ENCODE assay signal across 20 cellular contexts in the genomic region with DNA sequence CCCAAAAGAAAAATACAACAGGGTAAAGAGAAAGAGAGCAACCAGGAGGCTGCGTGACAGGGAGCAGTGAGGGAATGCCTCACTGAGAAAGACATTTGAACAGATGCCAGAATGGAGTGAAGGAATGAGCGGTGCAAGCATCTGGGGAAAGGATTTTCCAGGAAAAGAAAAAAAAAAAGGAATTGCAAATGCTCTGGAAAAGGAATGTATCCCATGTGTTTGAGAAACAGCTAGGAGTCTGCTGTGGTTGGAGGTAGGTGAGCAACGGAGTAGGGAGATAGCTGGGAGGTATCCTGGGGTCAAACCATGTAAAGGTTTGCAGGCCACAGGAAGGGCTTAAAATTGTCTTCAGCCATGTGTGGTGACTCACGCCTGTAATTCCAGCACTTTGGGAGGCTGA. TPM values are rescaled to one million over a fixed set of nuclear protein-coding genes. Genes with fewer than 3 reads are reported as not detected.
DNase-seq lines count a peak whose midpoint lies in the region; ATAC-seq and TF ChIP-seq lines count a peak whose summit lies in the region.
"Had no signal": no experiment of that assay in that cellular context is flagged by ENCODE, and none has a peak within 500 bp of the region (broad histone marks: within the 10 kb centered on the region; RNA-seq: fewer than 3 reads in every experiment).

No MANE protein-coding gene starts in this region.

- no peak overlapping the region for H3K9ac ChIP-seq in adipocyte (ENCODE audit: low read length)
- no peak overlapping the region for H3K9ac ChIP-seq in mesenchymal stem cell (ENCODE audit: low read length)
- H3K9ac ChIP-seq in PC-3 (ENCODE audit: low read length), result no peak overlapping the region
- H3K9ac ChIP-seq: BLaER1 treated with 17β-estradiol and CSF1 and Interleukin-3, amounts not matched to agents 10 nM and 100 nM; parathyroid adenoma had no signal

- H3K9me2 ChIP-seq in PC-3 (replicated peaks; ENCODE audit: low read length), result no peaks in the 10 kb centered on the region

- CTCF ChIA-PET in PC-3 (lab: Charles Lee), result interaction anchor here (0.5 kb wide), 1 partner anchor 27 kb away, joined by 4 read pairs; no protein-coding TSS in a partner anchor

- no peak overlapping the region for H2BK12ac ChIP-seq in mesenchymal stem cell (ENCODE audit: low read length in 2 of 2)

- no peak overlapping the region for H3K23ac ChIP-seq in mesenchymal stem cell (ENCODE audit: low read length in 2 of 2)

- no peak overlapping the region for H3K4ac ChIP-seq in mesenchymal stem cell (ENCODE audit: low read depth in 1 of 2, low read length in 2 of 2)

- no peaks in the 10 kb centered on the region for H3K79me2 ChIP-seq in PC-3 (ENCODE audit: low read length)
- H3K79me2 ChIP-seq: parathyroid adenoma had no signal

- no peak overlapping the region for H3K14ac ChIP-seq in mesenchymal stem cell (ENCODE audit: low read length in 2 of 2)

- in situ Hi-C loops in Caki2 (cut with HindIII; ENCODE audit: low pct_unique_long_range_greater_than_20kb, low sequenced_read_pairs), result no loop called here

- no peak overlapping the region for H3K18ac ChIP-seq in mesenchymal stem cell (ENCODE audit: low read depth in 1 of 2, low read length in 2 of 2)

- H3K36me3 ChIP-seq in adipocyte (ENCODE audit: control insufficient read depth, insufficient read depth, low read length, severe bottlenecking), result no peaks in the 10 kb centered on the region
- no peaks in the 10 kb centered on the region for H3K36me3 ChIP-seq in mesenchymal stem cell (ENCODE audit: control insufficient read depth in 1 of 2, insufficient read depth in 2 of 2, low read depth in 1 of 2, low read length in 2 of 2)
- no peaks in the 10 kb centered on the region for H3K36me3 ChIP-seq in PC-3 (ENCODE audit: low read depth, low read length)
- H3K36me3 ChIP-seq in uterus, result no peaks in the 10 kb centered on the region
- H3K36me3 ChIP-seq: BLaER1 treated with 17β-estradiol and CSF1 and Interleukin-3, amounts not matched to agents 10 nM and 100 nM; left lung had no signal

- H2AK5ac ChIP-seq in mesenchymal stem cell (ENCODE audit: low read length, severe bottlenecking), result peak overlapping the region; percentile 93

- no peaks in the 10 kb centered on the region for H4K20me1 ChIP-seq in PC-3 (ENCODE audit: low read length)
- H4K20me1 ChIP-seq: BLaER1 treated with 17β-estradiol and CSF1 and Interleukin-3, amounts not matched to agents 10 nM and 100 nM had no signal

- no peak overlapping the region for H2BK120ac ChIP-seq in mesenchymal stem cell (ENCODE audit: low read depth, low read length)

- no peak for TF ChIP-seq POLR2A in uterus (IDR thresholded peaks at IDR 0.05)

- no TSS peak for BruUV-seq in PC-3 (replicated peaks; lab: Mats Ljungman, UMichigan)

- no peak overlapping the region for H2AFZ ChIP-seq in mesenchymal stem cell (ENCODE audit: low read depth, low read length)
- H2AFZ ChIP-seq in PC-3 (ENCODE audit: low read length), result no peak overlapping the region
- H2AFZ ChIP-seq: parathyroid adenoma had no signal

- H3K4me3 ChIP-seq in AG10803 (ENCODE audit: low read length), result no peak overlapping the region
- H3K4me3 ChIP-seq in adipocyte (ENCODE audit: low read length), result no peak overlapping the region
- no peak overlapping the region for H3K4me3 ChIP-seq in mesenchymal stem cell (ENCODE audit: insufficient read depth in 1 of 2, low read depth in 1 of 2, low read length in 2 of 2)
- H3K4me3 ChIP-seq in PC-3 (ENCODE audit: low read length), result no peak overlapping the region
- H3K4me3 ChIP-seq in uterus, result no peak overlapping the region
- H3K4me3 ChIP-seq: BLaER1 treated with 17β-estradiol and CSF1 and Interleukin-3, amounts not matched to agents 10 nM and 100 nM; left lung had no signal

- H3K9me3 ChIP-seq in adipocyte (ENCODE audit: control insufficient read depth, low read length), result no peaks in the 10 kb centered on the region
- H3K9me3 ChIP-seq in mesenchymal stem cell (ENCODE audit: control insufficient read depth, low read length), result no peaks in the 10 kb centered on the region
- no peaks in the 10 kb centered on the region for H3K9me3 ChIP-seq in PC-3 (ENCODE audit: low read length)
- H3K9me3 ChIP-seq in uterus, result no peaks in the 10 kb centered on the region
- H3K9me3 ChIP-seq: left lung had no signal

- no peaks in the 10 kb centered on the region for H3F3A ChIP-seq in PC-3 (ENCODE audit: low read length, unreplicated experiment)

- POLR2A ChIA-PET in PC-3 (lab: Charles Lee; ENCODE audit: unreplicated experiment), result interaction anchor here (0.8 kb wide), 1 partner anchor 560 kb away, joined by 5 read pairs; no protein-coding TSS in a partner anchor

- H3K27ac ChIP-seq in mesenchymal stem cell (ENCODE audit: low read length, poor library complexity, severe bottlenecking), result peak overlapping the region; percentile 73
- H3K27ac ChIP-seq in PC-3 (ENCODE audit: low read length), result no peak overlapping the region
- no peak overlapping the region for H3K27ac ChIP-seq in uterus
- H3K27ac ChIP-seq: BLaER1 treated with 17β-estradiol and CSF1 and Interleukin-3, amounts not matched to agents 10 nM and 100 nM; HL-60; left lung; parathyroid adenoma had no signal

- H2BK15ac ChIP-seq in mesenchymal stem cell (ENCODE audit: low read depth, poor library complexity, severe bottlenecking), result no peak overlapping the region

- peak; percentile 70 for DNase-seq in AG10803 (ENCODE audit: low read depth)
- peak; percentile 70 for DNase-seq in Caki2 (ENCODE audit: low read depth)
- peak; percentile 6 for DNase-seq in adipocyte (ENCODE audit: low read depth)
- DNase-seq in mesenchymal stem cell, result no peak
- DNase-seq in PC-3, result no peak
- no peak for DNase-seq in Ammon's horn (ENCODE audit: low spot score)
- no peak for DNase-seq in uterus
- DNase-seq: activated CD4-positive, alpha-beta T cell treated with anti-CD3 and anti-CD28 coated beads, Interleukin-2, amount 50 U/mL, for 1 hour; amygdala; H9; left lung; NCI-H1092; NCI-H774; stimulated activated CD4-positive, alpha-beta T cell treated with anti-CD3 and anti-CD28 coated beads, Interleukin-2, amount 100 ng/mL, for 48 hours had no signal

- H2BK5ac ChIP-seq in mesenchymal stem cell (ENCODE audit: low read depth, low read length, poor library complexity, severe bottlenecking), result no peak overlapping the region

- no peak overlapping the region for H4K91ac ChIP-seq in mesenchymal stem cell (ENCODE audit: low read length)

- H3K4me1 ChIP-seq in adipocyte (ENCODE audit: control insufficient read depth, insufficient read depth, low read length), result peaks cover 7% of the 10 kb centered on the region
- peaks cover 15% of the 10 kb centered on the region for H3K4me1 ChIP-seq in mesenchymal stem cell (ENCODE audit: control insufficient read depth, insufficient read depth, low read depth, low read length)
- H3K4me1 ChIP-seq in PC-3 (ENCODE audit: insufficient read depth, low read length), result peaks cover 22% of the 10 kb centered on the region
- H3K4me1 ChIP-seq in uterus, result no peaks in the 10 kb centered on the region
- H3K4me1 ChIP-seq: left lung, parathyroid adenoma had no signal

- intact Hi-C loops in PC-3 (cut with micrococcal nuclease) (no loop called here), uterus (cut with DNase I; ENCODE audit: low total_unique reads) (no loop called here)

- no peaks in the 10 kb centered on the region for H3K27me3 ChIP-seq in adipocyte (replicated peaks; ENCODE audit: control insufficient read depth, insufficient read depth, low read length)
- H3K27me3 ChIP-seq in mesenchymal stem cell (ENCODE audit: control insufficient read depth in 1 of 2, insufficient read depth in 1 of 2, low read length in 2 of 2), result no peaks in the 10 kb centered on the region
- no peaks in the 10 kb centered on the region for H3K27me3 ChIP-seq in PC-3 (ENCODE audit: low read length)
- no peaks in the 10 kb centered on the region for H3K27me3 ChIP-seq in uterus
- H3K27me3 ChIP-seq: BLaER1 treated with 17β-estradiol and CSF1 and Interleukin-3, amounts not matched to agents 10 nM and 100 nM; left lung had no signal

- TF ChIP-seq CTCF in AG10803 (conservative IDR thresholded peaks at IDR 0.05; ENCODE audit: low read length) (no peak), PC-3 (conservative IDR thresholded peaks at IDR 0.05; ENCODE audit: low read depth, low read length) (no peak), uterus (IDR thresholded peaks at IDR 0.05) (no peak)

- 88% methylated on average over 4 of the region's 4 CpGs for WGBS in mesenchymal stem cell

- no peaks in the 10 kb centered on the region for H3K79me1 ChIP-seq in mesenchymal stem cell (replicated peaks; ENCODE audit: low read length, poor library complexity, severe bottlenecking)

- no peak overlapping the region for H3K4me2 ChIP-seq in mesenchymal stem cell (ENCODE audit: low read length, poor library complexity, severe bottlenecking)
- H3K4me2 ChIP-seq in PC-3 (ENCODE audit: low read length), result no peak overlapping the region

- H4K8ac ChIP-seq in mesenchymal stem cell (ENCODE audit: low read length), result no peak overlapping the region

- ATAC-seq in PC-3, result no peak
- no peak for ATAC-seq in HG03097 (IDR thresholded peaks at IDR 0.05; ENCODE audit: low FRiP score, unreplicated experiment)
- ATAC-seq: left lung, Panc1, SK-N-SH treated with all-trans-retinoic acid at 6 μM for 48 hours had no signal

RNA-seq across cellular contexts. Expression of a gene that starts 23.6 kb away (rescaled TPM):
- total RNA-seq in Caki2 (2014; rRNA removed; shearing (Covaris generic); ENCODE audit: low replicate concordance), result 30.8 and 43.2 TPM in 2 replicates
- 41.7 TPM for polyA plus RNA-seq in mesenchymal stem cell (2013, experiment 1 of 2)
- polyA plus RNA-seq in mesenchymal stem cell (2013, experiment 2 of 2), result 41.7 TPM
- total RNA-seq in PC-3 (2014; rRNA removed) (10.1 and 16.0 TPM in 2 replicates), uterus (10 to 100 TPM in 3 of 4 donors, 1 to 10 TPM in 1; 7.4 to 50.7 (median 30.5) TPM)

Comparison
In these comparisons a context has a peak if more than half of its experiments do, and no peak if none do; other contexts are left out.
1. DNase-seq: peak in AG10803 (single experiment), Caki2 (single experiment) and adipocyte (single experiment); none in mesenchymal stem cell (single experiment), PC-3 (single experiment), Ammon's horn (single experiment) and uterus (0 of 2).